In genomic region chr4:151409470-151410313, GRCh38 we compare ENCODE assay signal across 8 cellular contexts. TPM values are rescaled to one million over a fixed set of nuclear protein-coding genes. Genes with fewer than 3 reads are reported as not detected.
DNase-seq lines count a peak whose midpoint lies in the region; ATAC-seq, FAIRE-seq and TF ChIP-seq lines count a peak whose summit lies in the region.

No MANE protein-coding gene starts in this region.

- DNase-seq in AG09309 (ENCODE audit: low read depth) (no peak), esophagus muscularis mucosa (ENCODE audit: extremely low spot score) (no peak), GM19239 (ENCODE audit: insufficient read length, low spot score) (no peak), GM12892 (ENCODE audit: insufficient read length) (no peak)
- peak; percentile 13 for DNase-seq in activated CD4-positive, alpha-beta T cell treated with anti-CD3 and anti-CD28 coated beads for 36 hours
- DNase-seq in natural killer cell treated with Interleukin-12 subunit alpha and Interleukin-12 subunit beta and Interleukin-15 and Interleukin-18, amount 100 ng/mL, for 72 hours (ENCODE audit: low spot score): no peak

- H3K27ac ChIP-seq in HUES6 (ENCODE audit: low read depth, low read length) (no peak overlapping the region), esophagus muscularis mucosa (replicated peaks in 1 of 4) (peak overlapping the region in 2 of 4 donors; percentile 28 to 53)

- H3K36me3 ChIP-seq in HUES6 (ENCODE audit: control insufficient read depth, insufficient read depth, low read length) (no peaks in the 10 kb centered on the region), esophagus muscularis mucosa (no peaks in the 10 kb centered on the region)

- no peak for TF ChIP-seq CTCF in AG09309 (IDR thresholded peaks at IDR 0.05; ENCODE audit: control insufficient read depth, insufficient read depth, low read depth, low read length, missing control alignments)
- no peak for TF ChIP-seq CTCF in esophagus muscularis mucosa (IDR thresholded peaks at IDR 0.05)

- H3K4me3 Mint-ChIP-seq in activated CD4-positive, alpha-beta T cell treated with anti-CD3 and anti-CD28 coated beads for 36 hours: peak overlapping the region; percentile 74
- peak overlapping the region; percentile 67 for H3K4me3 Mint-ChIP-seq in natural killer cell treated with Interleukin-12 subunit alpha and Interleukin-12 subunit beta and Interleukin-15 and Interleukin-18, amount 100 ng/mL, for 72 hours

- H3K4me1 ChIP-seq in HUES6 (ENCODE audit: control insufficient read depth, insufficient read depth, low read length) (peaks cover 17% of the 10 kb centered on the region; the same call in 1 of the 2 replicates), esophagus muscularis mucosa (peaks cover 0 to 27% (median 21%) of the 10 kb centered on the region in 4 donors)

- no peaks in the 10 kb centered on the region for H3K9me3 Mint-ChIP-seq in activated CD4-positive, alpha-beta T cell treated with anti-CD3 and anti-CD28 coated beads for 36 hours (ENCODE audit: low read depth)
- H3K9me3 Mint-ChIP-seq in natural killer cell treated with Interleukin-12 subunit alpha and Interleukin-12 subunit beta and Interleukin-15 and Interleukin-18, amount 100 ng/mL, for 72 hours: no peaks in the 10 kb centered on the region

- FAIRE-seq in GM19239 (lab: Jason Lieb, UNC): no peak
- FAIRE-seq in GM12892 (lab: Jason Lieb, UNC): no peak

- ATAC-seq in activated CD4-positive, alpha-beta T cell treated with anti-CD3 and anti-CD28 coated beads for 36 hours: no peak
- ATAC-seq in natural killer cell treated with Interleukin-12 subunit alpha and Interleukin-12 subunit beta and Interleukin-15 and Interleukin-18, amount 100 ng/mL, for 72 hours: no peak
- no peak for ATAC-seq in GM21528 (IDR thresholded peaks at IDR 0.05; ENCODE audit: low FRiP score, unreplicated experiment)

- no peaks in the 10 kb centered on the region for H3K36me3 Mint-ChIP-seq in activated CD4-positive, alpha-beta T cell treated with anti-CD3 and anti-CD28 coated beads for 36 hours (ENCODE audit: low read depth)
- H3K36me3 Mint-ChIP-seq in natural killer cell treated with Interleukin-12 subunit alpha and Interleukin-12 subunit beta and Interleukin-15 and Interleukin-18, amount 100 ng/mL, for 72 hours: no peaks in the 10 kb centered on the region

- H3K9me3 ChIP-seq in HUES6 (ENCODE audit: control insufficient read depth, insufficient read depth, low read depth, low read length) (no peaks in the 10 kb centered on the region), esophagus muscularis mucosa (no peaks in the 10 kb centered on the region)

- no peak for TF ChIP-seq EP300 in esophagus muscularis mucosa (IDR thresholded peaks at IDR 0.05)

- H3K27me3 ChIP-seq in HUES6 (ENCODE audit: control insufficient read depth, insufficient read depth, low read length) (peaks cover 16% of the 10 kb centered on the region; the same call in 1 of the 2 replicates), esophagus muscularis mucosa (no peaks in the 10 kb centered on the region)

- peaks cover 34% of the 10 kb centered on the region for H3K27me3 Mint-ChIP-seq in activated CD4-positive, alpha-beta T cell treated with anti-CD3 and anti-CD28 coated beads for 36 hours
- peaks cover 35 to 60% of the 10 kb centered on the region in 2 donors for H3K27me3 Mint-ChIP-seq in natural killer cell treated with Interleukin-12 subunit alpha and Interleukin-12 subunit beta and Interleukin-15 and Interleukin-18, amount 100 ng/mL, for 72 hours

- intact Hi-C loops in activated CD4-positive, alpha-beta T cell treated with anti-CD3 and anti-CD28 coated beads for 36 hours (cut with DNase I, micrococcal nuclease): loop anchor here in 1 of 2 experiments (5.0 kb wide), 2 partner anchors 353 to 1528 kb away; partner anchors contain the start of genes FHDC1 and GATB
- intact Hi-C loops in esophagus muscularis mucosa (cut with DNase I): no loop called here

- H3K4me1 Mint-ChIP-seq in activated CD4-positive, alpha-beta T cell treated with anti-CD3 and anti-CD28 coated beads for 36 hours: peaks cover 18% of the 10 kb centered on the region
- H3K4me1 Mint-ChIP-seq in natural killer cell treated with Interleukin-12 subunit alpha and Interleukin-12 subunit beta and Interleukin-15 and Interleukin-18, amount 100 ng/mL, for 72 hours (ENCODE audit: low read depth in 2 of 2): peaks cover 22% of the 10 kb centered on the region in 2 donors

- TF ChIP-seq POLR2A in esophagus muscularis mucosa (IDR thresholded peaks at IDR 0.05; ENCODE audit: low read depth): no peak
- no peak for TF ChIP-seq POLR2A in GM12892 (IDR thresholded peaks at IDR 0.05; ENCODE audit: low read depth, low read length)

- 19% methylated on average over 22 of the region's 27 CpGs for WGBS in esophagus muscularis mucosa

- H3K27ac Mint-ChIP-seq in activated CD4-positive, alpha-beta T cell treated with anti-CD3 and anti-CD28 coated beads for 36 hours: peak overlapping the region; percentile 27
- H3K27ac Mint-ChIP-seq in natural killer cell treated with Interleukin-12 subunit alpha and Interleukin-12 subunit beta and Interleukin-15 and Interleukin-18, amount 100 ng/mL, for 72 hours: no peak overlapping the region

- peak overlapping the region; percentile 54 for H3K9ac ChIP-seq in HUES6 (ENCODE audit: low read length)

- POLR2A ChIA-PET in activated CD4-positive, alpha-beta T cell treated with anti-CD3 and anti-CD28 coated beads for 36 hours (lab: Charles Lee): no interaction called here

- H3K4me3 ChIP-seq in AG09309 (ENCODE audit: control insufficient read depth, low read depth, low read length) (peak overlapping the region; percentile 60), HUES6 (ENCODE audit: low read depth, low read length) (peak overlapping the region; percentile 94), esophagus muscularis mucosa (peak overlapping the region; percentile 58 to 63 (median 60))

- CTCF ChIA-PET in activated CD4-positive, alpha-beta T cell treated with anti-CD3 and anti-CD28 coated beads for 36 hours (lab: Charles Lee): no interaction called here

RNA-seq across cellular contexts. Expression of gene FHIP1A, which starts 0.7 kb away (rescaled TPM):
- under 1 TPM; 0.19 to 0.39 TPM for total RNA-seq in activated CD4-positive, alpha-beta T cell treated with anti-CD3 and anti-CD28 coated beads for 36 hours
- total RNA-seq in esophagus muscularis mucosa: 1 to 10 TPM in 3 of 4 donors, under 1 TPM in 1; 0.83 to 6.2 (median 2.2) TPM
- total RNA-seq in natural killer cell treated with Interleukin-12 subunit alpha and Interleukin-12 subunit beta and Interleukin-15 and Interleukin-18, amount 100 ng/mL, for 72 hours: under 1 TPM; 0.12 to 0.39 TPM
- polyA plus RNA-seq in GM12892 (2012; ENCODE audit: missing spikeins): 0.06 TPM
